In the genomic region with DNA sequence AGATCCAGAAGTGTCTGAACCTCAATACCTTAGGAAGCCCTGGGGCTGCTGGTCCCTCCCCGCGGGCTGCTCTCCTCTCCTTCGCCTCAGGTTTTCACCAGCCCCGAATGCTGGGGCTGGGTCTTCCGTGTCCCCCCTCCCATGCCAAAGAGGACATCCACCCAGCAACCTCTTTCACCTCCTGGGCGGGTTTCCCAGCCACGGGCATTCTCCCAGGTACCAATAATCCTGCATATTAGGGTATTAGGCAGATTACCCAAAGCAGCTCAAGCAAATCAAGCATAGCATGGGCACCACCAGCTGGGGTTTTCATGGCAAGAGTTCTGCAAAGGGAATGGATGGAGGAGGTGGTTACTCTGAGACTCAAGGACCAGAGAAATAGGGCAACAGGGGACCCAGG, we compare ENCODE assay signal across 24 cellular contexts.
"Had no signal": no experiment of that assay in that cellular context is flagged by ENCODE, and none has a peak within 500 bp of the region (broad histone marks: within the 10 kb centered on the region; RNA-seq: fewer than 3 reads in every experiment).

No MANE protein-coding gene starts in this region.

- H3K4me1 Mint-ChIP-seq: activated CD4-positive, alpha-beta T cell treated with anti-CD3 and anti-CD28 coated beads, Interleukin-2, amount 10 ng/mL, durations not matched to agents 7 days and 5 days; activated CD8-positive, alpha-beta memory T cell treated with anti-CD3 and anti-CD28 coated beads, Interleukin-2, amount 10 ng/mL, durations not matched to agents 7 days and 5 days; activated naive CD8-positive, alpha-beta T cell treated with anti-CD3 and anti-CD28 coated beads, Interleukin-2, amount 50 U/mL, for 24 hours; naive B cell had no signal

- H3K27ac Mint-ChIP-seq: activated CD4-positive, alpha-beta T cell treated with anti-CD3 and anti-CD28 coated beads, Interleukin-2, amount 10 ng/mL, durations not matched to agents 7 days and 5 days; activated CD8-positive, alpha-beta memory T cell treated with anti-CD3 and anti-CD28 coated beads, Interleukin-2, amount 10 ng/mL, durations not matched to agents 7 days and 5 days; activated CD8-positive, alpha-beta T cell treated with anti-CD3 and anti-CD28 coated beads for 36 hours; activated naive CD8-positive, alpha-beta T cell treated with anti-CD3 and anti-CD28 coated beads, Interleukin-2, amount 50 U/mL, for 24 hours; naive B cell; stimulated activated memory B cell treated with anti-CD40 and anti-IgM and Interleukin-4, amounts not matched to agents 10 μg/mL and 1 μg/mL and 100 μg/mL, for 72 hours; type B pancreatic cell had no signal

- ATAC-seq: activated CD8-positive, alpha-beta memory T cell treated with anti-CD3 and anti-CD28 coated beads, Interleukin-2, amount 10 ng/mL, durations not matched to agents 7 days and 5 days; activated CD8-positive, alpha-beta T cell treated with anti-CD3 and anti-CD28 coated beads for 36 hours; activated naive CD8-positive, alpha-beta T cell treated with anti-CD3 and anti-CD28 coated beads, Interleukin-2, amount 50 U/mL, for 24 hours; lower lobe of right lung; sciatic nerve had no signal

- H3K36me3 Mint-ChIP-seq: activated CD8-positive, alpha-beta memory T cell treated with anti-CD3 and anti-CD28 coated beads, Interleukin-2, amount 10 ng/mL, durations not matched to agents 7 days and 5 days; naive B cell; stimulated activated memory B cell treated with anti-CD40 and anti-IgM and Interleukin-4, amounts not matched to agents 10 μg/mL and 1 μg/mL and 100 μg/mL, for 72 hours; type B pancreatic cell had no signal

- H3K27ac ChIP-seq: colonic mucosa, lower lobe of right lung had no signal

- H3K27me3 ChIP-seq: colonic mucosa, dorsolateral prefrontal cortex had no signal

- H3K27me3 Mint-ChIP-seq: activated CD4-positive, alpha-beta T cell treated with anti-CD3 and anti-CD28 coated beads, Interleukin-2, amount 10 ng/mL, durations not matched to agents 7 days and 5 days; activated CD8-positive, alpha-beta memory T cell treated with anti-CD3 and anti-CD28 coated beads, Interleukin-2, amount 10 ng/mL, durations not matched to agents 7 days and 5 days; activated CD8-positive, alpha-beta T cell treated with anti-CD3 and anti-CD28 coated beads for 36 hours; activated naive CD8-positive, alpha-beta T cell treated with anti-CD3 and anti-CD28 coated beads, Interleukin-2, amount 50 U/mL, for 24 hours had no signal

- H3K4me2 ChIP-seq: smooth muscle cell had no signal

- H3K9me3 ChIP-seq: colonic mucosa, lower lobe of right lung, mucosa of descending colon, stomach had no signal

- H3K4me3 ChIP-seq: colonic mucosa, dorsolateral prefrontal cortex, lower lobe of right lung, mucosa of descending colon, smooth muscle cell, stomach had no signal

- H3K4me3 Mint-ChIP-seq: activated CD4-positive, alpha-beta T cell treated with anti-CD3 and anti-CD28 coated beads, Interleukin-2, amount 10 ng/mL, durations not matched to agents 7 days and 5 days; activated CD8-positive, alpha-beta memory T cell treated with anti-CD3 and anti-CD28 coated beads, Interleukin-2, amount 10 ng/mL, durations not matched to agents 7 days and 5 days; activated CD8-positive, alpha-beta T cell treated with anti-CD3 and anti-CD28 coated beads for 36 hours; activated naive CD8-positive, alpha-beta T cell treated with anti-CD3 and anti-CD28 coated beads, Interleukin-2, amount 50 U/mL, for 24 hours; naive B cell; stimulated activated memory B cell treated with anti-CD40 and anti-IgM and Interleukin-4, amounts not matched to agents 10 μg/mL and 1 μg/mL and 100 μg/mL, for 72 hours; type B pancreatic cell had no signal

- H3K9me3 Mint-ChIP-seq: activated CD4-positive, alpha-beta T cell treated with anti-CD3 and anti-CD28 coated beads, Interleukin-2, amount 10 ng/mL, durations not matched to agents 7 days and 5 days; activated CD8-positive, alpha-beta T cell treated with anti-CD3 and anti-CD28 coated beads for 36 hours; activated naive CD8-positive, alpha-beta T cell treated with anti-CD3 and anti-CD28 coated beads, Interleukin-2, amount 50 U/mL, for 24 hours; stimulated activated memory B cell treated with anti-CD40 and anti-IgM and Interleukin-4, amounts not matched to agents 10 μg/mL and 1 μg/mL and 100 μg/mL, for 72 hours; type B pancreatic cell had no signal

- DNase-seq: activated CD4-positive, alpha-beta T cell treated with anti-CD3 and anti-CD28 coated beads, Interleukin-2, amount 10 ng/mL, durations not matched to agents 7 days and 5 days; activated CD4-positive, CD25-positive, alpha-beta regulatory T cell treated with anti-CD3 and anti-CD28 coated beads, Interleukin-2, amount 50 U/mL, for 72 hours; activated CD8-positive, alpha-beta memory T cell treated with anti-CD3 and anti-CD28 coated beads, Interleukin-2, amount 10 ng/mL, durations not matched to agents 7 days and 5 days; activated CD8-positive, alpha-beta T cell treated with anti-CD3 and anti-CD28 coated beads for 36 hours; activated effector memory CD4-positive, alpha-beta T cell treated with anti-CD3 and anti-CD28 coated beads, Interleukin-2, amount 50 U/mL, for 16 hours; activated naive CD4-positive, alpha-beta T cell treated with anti-CD3 and anti-CD28 coated beads, Interleukin-2, amount 50 U/mL, for 16 hours; activated naive CD8-positive, alpha-beta T cell treated with anti-CD3 and anti-CD28 coated beads, Interleukin-2, amount 50 U/mL, for 24 hours; activated T-cell treated with anti-CD3 and anti-CD28 coated beads for 4 hours; central memory CD4-positive, alpha-beta T cell; colonic mucosa; dorsolateral prefrontal cortex; kidney; lower lobe of right lung; mesendoderm; mucosa of descending colon; naive B cell; nucleus accumbens; stimulated activated CD4-positive, alpha-beta T cell treated with anti-CD3 and anti-CD28 coated beads, Interleukin-15, amount 100 ng/mL, for 24 hours; stomach; T-helper 2 cell had no signal

- H3K36me3 ChIP-seq: colonic mucosa, lower lobe of right lung, stomach had no signal
